9 cellular contexts compared by ENCODE assay signal in the genomic region with DNA sequence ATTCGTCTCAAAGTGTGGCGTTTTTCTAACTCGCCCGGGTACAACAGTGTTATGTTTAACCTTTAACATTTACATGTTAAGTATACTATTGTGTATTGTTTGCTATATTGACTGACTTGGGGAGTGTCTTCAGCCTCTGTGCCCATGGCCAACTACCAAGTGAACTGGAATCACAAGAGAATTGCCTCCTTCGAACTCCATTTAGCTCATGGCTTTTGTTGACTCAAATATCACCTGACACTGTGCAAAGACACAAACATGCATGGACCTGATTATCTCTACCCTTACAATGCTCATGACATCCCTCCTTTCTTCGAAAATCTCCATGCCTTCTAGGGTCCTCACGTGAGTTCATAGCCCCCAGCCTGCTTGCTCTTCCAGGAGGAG. TPM values are rescaled to one million over a fixed set of nuclear protein-coding genes. Genes with fewer than 3 reads are reported as not detected.
A peak's percentile ranks its signal among the peaks of the same experiment; 100 is the strongest.
DNase-seq lines count a peak whose midpoint lies in the region; FAIRE-seq and TF ChIP-seq lines count a peak whose summit lies in the region.
"Had no signal": no experiment of that assay in that cellular context is flagged by ENCODE, and none has a peak within 500 bp of the region (broad histone marks: within the 10 kb centered on the region; RNA-seq: fewer than 3 reads in every experiment).

No MANE protein-coding gene starts in this region.

- peaks cover 0 to 9% of the 10 kb centered on the region in 2 donors for H3K36me3 ChIP-seq in small intestine (ENCODE audit: control insufficient read depth in 2 of 2, insufficient read depth in 2 of 2, low read length in 2 of 2)

- no peak for FAIRE-seq in small intestine (lab: Jason Lieb, UNC)
- FAIRE-seq in RCC 7860 (lab: Jason Lieb, UNC), result no peak

- no peaks in the 10 kb centered on the region for H3K27me3 ChIP-seq in small intestine (ENCODE audit: control insufficient read depth in 2 of 2, insufficient read depth in 2 of 2, low read length in 2 of 2)

- H3K4me1 ChIP-seq in small intestine (ENCODE audit: control insufficient read depth in 2 of 2, insufficient read depth in 1 of 2, low read depth in 1 of 2, low read length in 1 of 2), result no peaks in the 10 kb centered on the region

- H3K4me3 ChIP-seq in HFF-Myc (replicated peaks; ENCODE audit: low read depth, low read length) (peak overlapping the region; percentile 77), small intestine (ENCODE audit: low read depth in 1 of 2, low read length in 2 of 2) (peak overlapping the region; percentile 77 to 89)

- DNase-seq in HFF-Myc (ENCODE audit: extremely low read depth, low read depth), result no peak
- DNase-seq in activated CD4-positive, alpha-beta memory T cell treated with anti-CD3 and anti-CD28 coated beads for 36 hours, result no peak
- DNase-seq in hepatic stellate cell (ENCODE audit: low spot score), result peak; percentile 12
- DNase-seq in small intestine, result peak; percentile 25
- no peak for DNase-seq in foreskin melanocyte
- no peak for DNase-seq in SHP77 (lab: John Stamatoyannopoulos, UW)
- no peak for DNase-seq in RCC 7860 (ENCODE audit: low spot score)
- DNase-seq in NCI-H446 treated with DMSO at 0.1 percent for 48 hours (lab: John Stamatoyannopoulos, UW), result no peak
- DNase-seq: NCI-H187 had no signal

- no peak for TF ChIP-seq CTCF in HFF-Myc (IDR thresholded peaks at IDR 0.05; ENCODE audit: low read depth, low read length, missing control alignments)

- CTCF ChIA-PET in activated CD4-positive, alpha-beta memory T cell treated with anti-CD3 and anti-CD28 coated beads for 36 hours (lab: Charles Lee), result interaction anchor here (0.6 kb wide), 1 partner anchor 1540 kb away, joined by 3 read pairs; no protein-coding TSS in a partner anchor

- intact Hi-C loops in activated CD4-positive, alpha-beta memory T cell treated with anti-CD3 and anti-CD28 coated beads for 36 hours (cut with micrococcal nuclease), result loop anchor here (10.0 kb wide), 1 partner anchor 267 kb away; a partner anchor contains a TSS

- H3K27ac Mint-ChIP-seq in activated CD4-positive, alpha-beta memory T cell treated with anti-CD3 and anti-CD28 coated beads for 36 hours, result peak overlapping the region; percentile 61

- H3K27ac ChIP-seq in small intestine (ENCODE audit: low read depth in 1 of 2, low read length in 1 of 2), result peak overlapping the region; percentile 79 to 94

- H3K36me3 Mint-ChIP-seq in activated CD4-positive, alpha-beta memory T cell treated with anti-CD3 and anti-CD28 coated beads for 36 hours, result peaks cover 61% of the 10 kb centered on the region

- peaks cover 19% of the 10 kb centered on the region for H3K4me1 Mint-ChIP-seq in activated CD4-positive, alpha-beta memory T cell treated with anti-CD3 and anti-CD28 coated beads for 36 hours (ENCODE audit: low read depth)

- H3K27me3 Mint-ChIP-seq in activated CD4-positive, alpha-beta memory T cell treated with anti-CD3 and anti-CD28 coated beads for 36 hours, result no peaks in the 10 kb centered on the region

- WGBS in small intestine, 3 donors, result 4 to 8% (median 8%) methylated on average over 7 of the region's 7 CpGs

- H3K9me3 ChIP-seq in small intestine (ENCODE audit: control insufficient read depth, low read depth), result no peaks in the 10 kb centered on the region

- POLR2A ChIA-PET in activated CD4-positive, alpha-beta memory T cell treated with anti-CD3 and anti-CD28 coated beads for 36 hours (lab: Charles Lee), result no interaction called here

- peaks cover 48% of the 10 kb centered on the region for H3K9me3 Mint-ChIP-seq in activated CD4-positive, alpha-beta memory T cell treated with anti-CD3 and anti-CD28 coated beads for 36 hours

- peak overlapping the region; percentile 86 for H3K4me3 Mint-ChIP-seq in activated CD4-positive, alpha-beta memory T cell treated with anti-CD3 and anti-CD28 coated beads for 36 hours

RNA-seq across cellular contexts. Expression of a gene that starts 0.7 kb away (rescaled TPM):
- 10 to 100 TPM; 10.4 to 12.4 TPM for total RNA-seq in activated CD4-positive, alpha-beta memory T cell treated with anti-CD3 and anti-CD28 coated beads for 36 hours
- 10 to 100 TPM; 11.6 to 22.0 (median 12.3) TPM for polyA plus RNA-seq in small intestine

RNA-seq across cellular contexts. Expression of a gene that starts 28.3 kb away (rescaled TPM):
- 10 to 100 TPM; 10.6 to 11.1 TPM for total RNA-seq in activated CD4-positive, alpha-beta memory T cell treated with anti-CD3 and anti-CD28 coated beads for 36 hours
- 1 to 10 TPM; 1.6 to 3.8 (median 2.9) TPM for polyA plus RNA-seq in small intestine

RNA-seq across cellular contexts. Expression of a gene that starts 38.4 kb away (rescaled TPM):
- total RNA-seq in activated CD4-positive, alpha-beta memory T cell treated with anti-CD3 and anti-CD28 coated beads for 36 hours, result 10 to 100 TPM; 20.9 to 23.9 TPM
- 10 to 100 TPM in 1 of 3 donors, 1 to 10 TPM in 2; 5.1 to 18.0 (median 6.5) TPM for polyA plus RNA-seq in small intestine

RNA-seq across cellular contexts. Expression of a gene that starts 47.1 kb away (rescaled TPM):
- 1 to 10 TPM; 2.3 TPM for total RNA-seq in activated CD4-positive, alpha-beta memory T cell treated with anti-CD3 and anti-CD28 coated beads for 36 hours
- polyA plus RNA-seq in small intestine, result 1 to 10 TPM; 2.5 to 7.0 (median 3.0) TPM

RNA-seq across cellular contexts. Expression of a gene that starts 58.0 kb away (rescaled TPM):
- 10 to 100 TPM; 14.2 to 15.2 TPM for total RNA-seq in activated CD4-positive, alpha-beta memory T cell treated with anti-CD3 and anti-CD28 coated beads for 36 hours
- 1 to 10 TPM; 2.7 to 9.7 (median 3.2) TPM for polyA plus RNA-seq in small intestine

Comparison
In these comparisons a context has a peak if more than half of its experiments do, and no peak if none do; other contexts are left out.
1. DNase-seq: peak in hepatic stellate cell (single experiment) and small intestine (single experiment); none in HFF-Myc (single experiment), activated CD4-positive, alpha-beta memory T cell treated with anti-CD3 and anti-CD28 coated beads for 36 hours (single experiment), foreskin melanocyte (single experiment), SHP77 (0 of 2), RCC 7860 (single experiment) and NCI-H446 treated with DMSO at 0.1 percent for 48 hours (single experiment).